Comparison of ENCODE assay signal across 11 cellular contexts in the genomic region with DNA sequence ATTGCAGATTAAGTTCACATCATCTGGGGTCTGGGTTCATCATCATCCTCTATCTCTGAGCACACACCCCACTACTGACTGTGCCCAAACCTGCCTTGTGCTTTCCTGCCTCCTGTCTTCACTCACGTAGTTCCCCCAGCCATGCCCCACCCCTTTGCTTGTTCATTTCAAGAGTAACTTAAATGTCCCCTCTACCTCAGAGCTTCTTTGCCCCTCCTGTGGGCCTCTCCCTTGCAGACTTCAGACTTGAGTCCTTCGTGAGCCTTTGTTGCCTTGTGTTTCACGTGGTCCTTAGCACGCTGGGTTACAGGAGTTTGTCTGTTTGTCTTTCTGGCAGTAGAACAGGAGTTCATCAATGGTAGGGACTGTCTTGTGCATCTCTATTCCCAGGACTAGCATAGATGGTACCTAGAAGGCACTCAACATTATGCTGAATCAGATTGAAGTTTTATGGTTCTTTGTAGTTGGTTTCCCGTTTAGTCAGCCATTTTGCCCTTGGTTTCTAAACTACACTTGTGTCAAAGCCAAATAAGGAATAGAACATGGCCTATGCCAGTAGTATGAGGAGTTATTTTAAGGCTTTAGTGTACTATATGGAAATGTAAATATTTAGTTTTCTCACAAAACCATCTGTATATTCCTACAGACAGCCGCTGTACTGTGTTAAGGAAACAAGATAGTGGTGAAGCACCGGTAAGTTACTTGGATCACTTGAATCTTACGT.
DNase-seq lines count a peak whose midpoint lies in the region; ATAC-seq and TF ChIP-seq lines count a peak whose summit lies in the region.
"Had no signal": no experiment of that assay in that cellular context is flagged by ENCODE, and none has a peak within 500 bp of the region (broad histone marks: within the 10 kb centered on the region; RNA-seq: fewer than 3 reads in every experiment).

No MANE protein-coding gene starts in this region.

- H3K27ac ChIP-seq in mesenchymal stem cell (ENCODE audit: low read length, poor library complexity, severe bottlenecking) (no peak overlapping the region), heart left ventricle (no peak overlapping the region)
- H3K27ac ChIP-seq: body of pancreas, PC-9 had no signal

- H4K8ac ChIP-seq in mesenchymal stem cell (ENCODE audit: low read length): no peak overlapping the region

- no peak overlapping the region for H3K23ac ChIP-seq in mesenchymal stem cell (ENCODE audit: low read length in 2 of 2)

- peak; percentile 49 for ATAC-seq in GM18858 (IDR thresholded peaks at IDR 0.05; ENCODE audit: unreplicated experiment)
- ATAC-seq in HG03442 (IDR thresholded peaks at IDR 0.05; ENCODE audit: unreplicated experiment): peak; percentile 64
- ATAC-seq in HG03378 (IDR thresholded peaks at IDR 0.05; ENCODE audit: unreplicated experiment): no peak
- no peak for ATAC-seq in esophagus mucosa
- ATAC-seq in heart left ventricle: no peak
- ATAC-seq: body of pancreas had no signal

- H2AK5ac ChIP-seq in mesenchymal stem cell (ENCODE audit: low read length, severe bottlenecking): no peak overlapping the region

- H4K91ac ChIP-seq in mesenchymal stem cell (ENCODE audit: low read length): peak overlapping the region; percentile 47

- H3K9me3 ChIP-seq in mesenchymal stem cell (ENCODE audit: control insufficient read depth, low read length) (no peaks in the 10 kb centered on the region), heart left ventricle (no peaks in the 10 kb centered on the region)
- H3K9me3 ChIP-seq: body of pancreas had no signal

- H3K18ac ChIP-seq in mesenchymal stem cell (ENCODE audit: low read depth in 1 of 2, low read length in 2 of 2): no peak overlapping the region

- TF ChIP-seq CTCF in heart left ventricle (IDR thresholded peaks at IDR 0.05): no peak

- H3K36me3 ChIP-seq in mesenchymal stem cell (ENCODE audit: control insufficient read depth in 1 of 2, insufficient read depth in 2 of 2, low read depth in 1 of 2, low read length in 2 of 2) (peaks cover 31 to 98% of the 10 kb centered on the region in 2 experiments), heart left ventricle (peaks cover 0 to 100% (median 86%) of the 10 kb centered on the region in 9 donors)

- H2AFZ ChIP-seq in mesenchymal stem cell (ENCODE audit: low read depth, low read length): no peak overlapping the region
- H2AFZ ChIP-seq: PC-9 had no signal

- no peak for TF ChIP-seq POLR2A in heart left ventricle (IDR thresholded peaks at IDR 0.05)

- no peak overlapping the region for H3K4me2 ChIP-seq in mesenchymal stem cell (ENCODE audit: low read length, poor library complexity, severe bottlenecking)
- H3K4me2 ChIP-seq: PC-9 had no signal

- intact Hi-C loops in heart left ventricle (cut with DNase I): no loop called here

- H3K9ac ChIP-seq in mesenchymal stem cell (ENCODE audit: low read length): no peak overlapping the region

- DNase-seq in COLO829 (ENCODE audit: low spot score) (peak; percentile 2), mesenchymal stem cell (peak; percentile 78), NCI-H524 treated with DMSO at 0.1 percent for 48 hours (lab: John Stamatoyannopoulos, UW) (no peak), heart left ventricle (no peak)
- DNase-seq: body of pancreas, NCI-H1930, PC-9 had no signal

- H3K4me3 ChIP-seq in mesenchymal stem cell (ENCODE audit: insufficient read depth in 1 of 2, low read depth in 1 of 2, low read length in 2 of 2): no peak overlapping the region
- H3K4me3 ChIP-seq in heart left ventricle: no peak overlapping the region
- H3K4me3 ChIP-seq: body of pancreas, PC-9 had no signal

- no peak overlapping the region for H2BK12ac ChIP-seq in mesenchymal stem cell (ENCODE audit: low read length in 2 of 2)

- peaks cover 11% of the 10 kb centered on the region for H3K79me1 ChIP-seq in mesenchymal stem cell (replicated peaks; ENCODE audit: low read length, poor library complexity, severe bottlenecking)

- WGBS in mesenchymal stem cell: 75% methylated on average over 8 of the region's 8 CpGs
- WGBS in heart left ventricle, 4 donors: 92 to 95% (median 93%) methylated on average over 8 of the region's 8 CpGs

- H3K27me3 ChIP-seq in mesenchymal stem cell (ENCODE audit: control insufficient read depth in 1 of 2, insufficient read depth in 1 of 2, low read length in 2 of 2): no peaks in the 10 kb centered on the region
- H3K27me3 ChIP-seq in heart left ventricle: no peaks in the 10 kb centered on the region
- H3K27me3 ChIP-seq: body of pancreas had no signal

- H3K4me1 ChIP-seq in mesenchymal stem cell (ENCODE audit: control insufficient read depth, insufficient read depth, low read depth, low read length) (no peaks in the 10 kb centered on the region), heart left ventricle (peaks cover 0 to 2% (median 0%) of the 10 kb centered on the region in 12 donors)

- no peak overlapping the region for H2BK5ac ChIP-seq in mesenchymal stem cell (ENCODE audit: low read depth, low read length, poor library complexity, severe bottlenecking)

- H3K4ac ChIP-seq in mesenchymal stem cell (ENCODE audit: low read depth in 1 of 2, low read length in 2 of 2): no peak overlapping the region

- H3K14ac ChIP-seq in mesenchymal stem cell (ENCODE audit: low read length in 2 of 2): no peak overlapping the region

- no peak overlapping the region for H2BK120ac ChIP-seq in mesenchymal stem cell (ENCODE audit: low read depth, low read length)

- no peak overlapping the region for H2BK15ac ChIP-seq in mesenchymal stem cell (ENCODE audit: low read depth, poor library complexity, severe bottlenecking)

Comparison
In these comparisons a context has a peak if more than half of its experiments do, and no peak if none do; other contexts are left out.
1. DNase-seq: peak in COLO829 (single experiment) and mesenchymal stem cell (single experiment); none in NCI-H524 treated with DMSO at 0.1 percent for 48 hours (single experiment) and heart left ventricle (0 of 5).
2. ATAC-seq: peak in GM18858 (single experiment) and HG03442 (single experiment); none in HG03378 (single experiment), esophagus mucosa (single experiment) and heart left ventricle (0 of 4).